28 cellular contexts compared by ENCODE assay signal in genomic region chr17:27882162-27882840, GRCh38.
"Had no signal": no experiment of that assay in that cellular context is flagged by ENCODE, and none has a peak within 500 bp of the region (broad histone marks: within the 10 kb centered on the region; RNA-seq: fewer than 3 reads in every experiment).

No MANE protein-coding gene starts in this region.

- DNase-seq: activated CD4-positive, alpha-beta T cell treated with anti-CD3 and anti-CD28 coated beads, Interleukin-2, amount 10 ng/mL, durations not matched to agents 7 days and 5 days; activated CD4-positive, CD25-positive, alpha-beta regulatory T cell treated with anti-CD3 and anti-CD28 coated beads, Interleukin-2, amount 50 U/mL, for 72 hours; activated CD8-positive, alpha-beta memory T cell treated with anti-CD3 and anti-CD28 coated beads, Interleukin-2, amount 50 U/mL, for 4 hours; activated CD8-positive, alpha-beta T cell treated with anti-CD3 and anti-CD28 coated beads, Interleukin-2, amount 10 ng/mL, durations not matched to agents 7 days and 5 days; activated T-cell treated with anti-CD3 and anti-CD28 coated beads, Interleukin-2, amount 50 U/mL, for 24 hours; brain microvascular endothelial cell; central memory CD4-positive, alpha-beta T cell; dermis blood vessel endothelial cell; effector memory CD4-positive, alpha-beta T cell; foreskin melanocyte; glutamatergic neuron; hypothalamus; midbrain; nephron progenitor cell; occipital lobe; posterior cingulate gyrus; small intestine; stimulated activated CD4-positive, alpha-beta T cell treated with anti-CD3 and anti-CD28 coated beads, Interleukin-2, amount 100 ng/mL, for 24 hours; stimulated activated CD8-positive, alpha-beta memory T cell treated with anti-CD3 and anti-CD28 coated beads, Interleukin-4, amount 100 ng/mL, for 48 hours; stimulated activated naive CD4-positive, alpha-beta T cell treated with Interleukin-2 at 50 U/mL for 16 hours; WERI-Rb-1 had no signal

- H3K4me1 ChIP-seq: ascending aorta, vagina had no signal

- H3K27ac Mint-ChIP-seq: activated CD4-positive, alpha-beta T cell treated with anti-CD3 and anti-CD28 coated beads, Interleukin-2, amount 10 ng/mL, durations not matched to agents 7 days and 5 days; activated CD8-positive, alpha-beta T cell treated with anti-CD3 and anti-CD28 coated beads, Interleukin-2, amount 10 ng/mL, durations not matched to agents 7 days and 5 days; activated T-cell treated with anti-CD3 and anti-CD28 coated beads, Interleukin-2, amount 50 U/mL, for 24 hours; activated T-helper 17 cell treated with anti-CD3 and anti-CD28 coated beads, Interleukin-2, amount 50 U/mL, for 72 hours; nephron progenitor cell; type B pancreatic cell had no signal

- H3K9me3 ChIP-seq: ascending aorta, right lobe of liver, thoracic aorta, vagina had no signal

- H3K27me3 Mint-ChIP-seq: activated CD4-positive, alpha-beta T cell treated with anti-CD3 and anti-CD28 coated beads, Interleukin-2, amount 10 ng/mL, durations not matched to agents 7 days and 5 days; activated T-cell treated with anti-CD3 and anti-CD28 coated beads, Interleukin-2, amount 50 U/mL, for 24 hours; activated T-helper 17 cell treated with anti-CD3 and anti-CD28 coated beads, Interleukin-2, amount 50 U/mL, for 72 hours; type B pancreatic cell had no signal

- H3K4me3 Mint-ChIP-seq: activated CD4-positive, alpha-beta T cell treated with anti-CD3 and anti-CD28 coated beads, Interleukin-2, amount 10 ng/mL, durations not matched to agents 7 days and 5 days; activated CD8-positive, alpha-beta T cell treated with anti-CD3 and anti-CD28 coated beads, Interleukin-2, amount 10 ng/mL, durations not matched to agents 7 days and 5 days; activated T-cell treated with anti-CD3 and anti-CD28 coated beads, Interleukin-2, amount 50 U/mL, for 24 hours; activated T-helper 17 cell treated with anti-CD3 and anti-CD28 coated beads, Interleukin-2, amount 50 U/mL, for 72 hours; nephron progenitor cell; type B pancreatic cell had no signal

- H3K36me3 ChIP-seq: brain microvascular endothelial cell, right lobe of liver, thoracic aorta, vagina, WERI-Rb-1 had no signal

- H3K4me3 ChIP-seq: ascending aorta, right lobe of liver, thoracic aorta, vagina had no signal

- H3K27me3 ChIP-seq: ascending aorta, brain microvascular endothelial cell, right lobe of liver, vagina had no signal

- H3K27ac ChIP-seq: ascending aorta, brain microvascular endothelial cell, right lobe of liver, thoracic aorta, vagina, WERI-Rb-1 had no signal

- H3K36me3 Mint-ChIP-seq: activated naive CD4-positive, alpha-beta T cell treated with anti-CD3 and anti-CD28 coated beads, Interleukin-2, amount 50 U/mL, for 72 hours had no signal

- ATAC-seq: activated CD8-positive, alpha-beta T cell treated with anti-CD3 and anti-CD28 coated beads, Interleukin-2, amount 10 ng/mL, durations not matched to agents 7 days and 5 days; activated naive CD4-positive, alpha-beta T cell treated with anti-CD3 and anti-CD28 coated beads, Interleukin-2, amount 50 U/mL, for 72 hours; activated T-helper 17 cell treated with anti-CD3 and anti-CD28 coated beads, Interleukin-2, amount 50 U/mL, for 72 hours; right lobe of liver had no signal

- H3K9me3 Mint-ChIP-seq: activated CD4-positive, alpha-beta T cell treated with anti-CD3 and anti-CD28 coated beads, Interleukin-2, amount 10 ng/mL, durations not matched to agents 7 days and 5 days; activated naive CD4-positive, alpha-beta T cell treated with anti-CD3 and anti-CD28 coated beads, Interleukin-2, amount 50 U/mL, for 72 hours; activated T-cell treated with anti-CD3 and anti-CD28 coated beads, Interleukin-2, amount 50 U/mL, for 24 hours; activated T-helper 17 cell treated with anti-CD3 and anti-CD28 coated beads, Interleukin-2, amount 50 U/mL, for 72 hours; nephron progenitor cell; type B pancreatic cell had no signal
